8 cellular contexts compared by ENCODE assay signal in genomic region chr4:15469402-15470148, GRCh38. TPM values are rescaled to one million over a fixed set of nuclear protein-coding genes. Genes with fewer than 3 reads are reported as not detected.
DNase-seq lines count a peak whose midpoint lies in the region; ATAC-seq, FAIRE-seq and TF ChIP-seq lines count a peak whose summit lies in the region.

TSS of gene CC2D2A (plus strand) at chr4:15469882. CDS start at chr4:15475933, 6,051 bp downstream.

- dilution Hi-C loops in IMR-90 (cut with HindIII; ENCODE audit: low sequenced_read_pairs, unreplicated experiment): no loop called here

- H3K4me1 ChIP-seq in IMR-90 (ENCODE audit: control insufficient read depth, insufficient read depth, low read length) (peaks cover 3% of the 10 kb centered on the region), K562 (replicated peaks in 1 of 2; ENCODE audit: control insufficient read depth in 2 of 2, insufficient read depth in 2 of 2, low read length in 2 of 2) (no peaks in the 10 kb centered on the region), iPS-15b (ENCODE audit: control insufficient read depth, insufficient read depth, low read length) (peaks cover 15% of the 10 kb centered on the region)

- intact Hi-C loops in IMR-90 (cut with micrococcal nuclease): loop anchor here (10.0 kb wide), 1 partner anchor 755 kb away; the partner anchor contains the start of gene TAPT1
- intact Hi-C loops in K562 (cut with micrococcal nuclease): no loop called here

- H3K27me3 ChIP-seq in IMR-90 (ENCODE audit: control insufficient read depth, insufficient read depth, low read length): no peaks in the 10 kb centered on the region
- peaks cover 4 to 5% of the 10 kb centered on the region in 2 experiments; a peak in 4 of 5 replicates for H3K27me3 ChIP-seq in K562 (ENCODE audit: control insufficient read depth in 2 of 2, insufficient read depth in 2 of 2, low read length in 2 of 2)
- no peaks in the 10 kb centered on the region for H3K27me3 ChIP-seq in iPS-15b (ENCODE audit: control insufficient read depth, insufficient read depth, low read length)

- H2AFZ ChIP-seq in IMR-90 (replicated peaks; ENCODE audit: low read length, poor library complexity): peak within 1 kb of the TSS; percentile 84
- H2AFZ ChIP-seq in K562 (ENCODE audit: low read depth, low read length): no peak within 1 kb of the TSS

- TF ChIP-seq CTCF in IMR-90 (conservative IDR thresholded peaks at IDR 0.05; ENCODE audit: low read depth, low read length): no peak
- no peak for TF ChIP-seq CTCF in K562 (IDR thresholded peaks at IDR 0.05 in 2 of 3, conservative IDR thresholded peaks at IDR 0.05 in 1 of 3; ENCODE audit: insufficient read depth in 2 of 3, low read depth in 1 of 3, low read length in 3 of 3)

- POLR2A ChIA-PET in IMR-90 (lab: Charles Lee; ENCODE audit: unreplicated experiment): interaction anchor here (0.5 to 0.7 kb wide), 8 partner anchors 10 to 635 kb away, joined by 3 to 8 read pairs (median 4); no protein-coding TSS in a partner anchor
- POLR2A ChIA-PET in K562 (lab: Yijun Ruan, JAX): interaction anchor here (1.0 kb wide), 1 partner anchor 13 kb away, joined by 3 read pairs; no protein-coding TSS in a partner anchor

- in situ Hi-C loops in IMR-90 (cut with MboI; ENCODE audit: low sequenced_read_pairs): loop anchor here (10.0 to 25.0 kb wide), 6 partner anchors 335 to 1832 kb away; partner anchors contain the start of gene BOD1L1
- in situ Hi-C loops in K562 (cut with MboI): no loop called here

- peak within 1 kb of the TSS; percentile 75 for H3K14ac ChIP-seq in IMR-90 (replicated peaks; ENCODE audit: low read depth, low read length)

- no peak for TF ChIP-seq RAD21 in IMR-90 (IDR thresholded peaks at IDR 0.05; ENCODE audit: low read length)
- TF ChIP-seq RAD21 in K562 (CRISPR knock-in tag; conservative IDR thresholded peaks at IDR 0.05 in 1 of 2, IDR thresholded peaks at IDR 0.05 in 1 of 2): no peak

- peak within 1 kb of the TSS; percentile 86 for H3K23ac ChIP-seq in IMR-90 (ENCODE audit: low read depth, low read length)

- H3K4ac ChIP-seq in IMR-90 (ENCODE audit: low read depth, low read length): peak within 1 kb of the TSS; percentile 46

- peak within 1 kb of the TSS; percentile 45; the same call in 1 of the 2 replicates for H3K56ac ChIP-seq in IMR-90 (ENCODE audit: extremely low read depth, insufficient read depth, low read length)

- H4K5ac ChIP-seq in IMR-90 (ENCODE audit: low read depth, low read length): peak within 1 kb of the TSS; percentile 92

- no peak within 1 kb of the TSS; the same call in 2 of the 3 replicates for H2BK15ac ChIP-seq in IMR-90 (ENCODE audit: low read depth, low read length)

- WGBS in IMR-90 (ENCODE audit: extremely low coverage in 2 of 2, insufficient read length in 1 of 2), 2 experiments: 0% methylated on average over 1 of the region's 15 CpGs; no CpG with 5 or more reads in 1 of the 2 experiments
- WGBS in K562 (ENCODE audit: insufficient coverage, low coverage, missing lambda C conversion rate): under 1% methylated on average over 15 of the region's 15 CpGs

- H2AK9ac ChIP-seq in IMR-90 (replicated peaks; ENCODE audit: low read depth, low read length, poor library complexity): no peak within 1 kb of the TSS

- H3K9me3 ChIP-seq in IMR-90 (ENCODE audit: control insufficient read depth, insufficient read depth, low read length): no peaks in the 10 kb centered on the region
- H3K9me3 ChIP-seq in K562 (replicated peaks; ENCODE audit: control insufficient read depth, insufficient read depth, low read depth, low read length): no peaks in the 10 kb centered on the region
- no peaks in the 10 kb centered on the region for H3K9me3 ChIP-seq in iPS-15b (ENCODE audit: control insufficient read depth, insufficient read depth, low read length)

- H3K4me3 ChIP-seq in IMR-90 (ENCODE audit: insufficient read depth, low read depth, low read length) (peak within 1 kb of the TSS; percentile 69), K562 (no peak within 1 kb of the TSS), iPS-15b (ENCODE audit: low read depth, low read length) (peak within 1 kb of the TSS; percentile 51)

- H2BK20ac ChIP-seq in IMR-90 (ENCODE audit: low read depth, low read length): peak within 1 kb of the TSS; percentile 40; the same call in 1 of the 2 replicates

- H3K9ac ChIP-seq in IMR-90 (ENCODE audit: low read depth, low read length): peak within 1 kb of the TSS; percentile 66
- H3K9ac ChIP-seq in K562 (ENCODE audit: insufficient read depth in 1 of 2, low read depth in 2 of 2, low read length in 2 of 2): no peak within 1 kb of the TSS
- peak within 1 kb of the TSS; percentile 19 for H3K9ac ChIP-seq in iPS-15b (ENCODE audit: low read depth, low read length)

- peak within 1 kb of the TSS; percentile 26 for H4K91ac ChIP-seq in IMR-90 (ENCODE audit: insufficient read depth, low read depth, low read length)

- peak within 1 kb of the TSS; percentile 42 for H2BK120ac ChIP-seq in IMR-90 (ENCODE audit: low read depth, low read length)

- no peak within 1 kb of the TSS for H2AK5ac ChIP-seq in IMR-90 (ENCODE audit: low read depth, low read length)

- peak; percentile 92 for ATAC-seq in IMR-90 (ENCODE audit: low read depth)
- ATAC-seq in K562: no peak
- ATAC-seq in GM21526 (IDR thresholded peaks at IDR 0.05; ENCODE audit: low FRiP score, unreplicated experiment): no peak

- peak within 1 kb of the TSS; percentile 43; the same call in 1 of the 2 replicates for H3K27ac ChIP-seq in IMR-90 (ENCODE audit: insufficient read depth, low read length)
- H3K27ac ChIP-seq in K562 (ENCODE audit: extremely low read depth, low read depth, low read length): no peak within 1 kb of the TSS

- CTCF ChIA-PET in IMR-90 (lab: Yijun Ruan, JAX): interaction anchor here (0.6 to 2.3 kb wide), 10 partner anchors 10 to 756 kb away, joined by 3 to 13 read pairs (median 3); no protein-coding TSS in a partner anchor
- CTCF ChIA-PET in K562 (lab: Yijun Ruan, JAX; ENCODE audit: low intra/inter-chr PET ratio): no interaction called here

- no TSS peak for BruUV-seq in IMR-90 (replicated peaks; lab: Mats Ljungman, UMichigan)
- BruUV-seq in K562 (replicated peaks; lab: Mats Ljungman, UMichigan): no TSS peak

- H3K79me1 ChIP-seq in IMR-90 (ENCODE audit: low read depth in 1 of 2, low read length in 2 of 2): no peaks in the 10 kb centered on the region

- H3K9me1 ChIP-seq in IMR-90 (ENCODE audit: insufficient read depth, low read length) (no peaks in the 10 kb centered on the region), K562 (ENCODE audit: control insufficient read depth, insufficient read depth, low read length) (no peaks in the 10 kb centered on the region)

- DNase-seq in Ammon's horn (ENCODE audit: low spot score) (peak; percentile 58), IMR-90 (peak; percentile 69), K562 (ENCODE audit: extremely low read depth in 1 of 4, low spot score in 3 of 4) (no peak), renal cortical epithelial cell (ENCODE audit: low read depth) (peak; percentile 84), germinal center (ENCODE audit: low spot score) (no peak)
- no peak for DNase-seq in NK-92 treated with Interleukin-12 subunit alpha and Interleukin-12 subunit beta, amount 100 ng/mL, for 24 hours (lab: John Stamatoyannopoulos, UW)

- TF ChIP-seq POLR2A in IMR-90 (IDR thresholded peaks at IDR 0.05; ENCODE audit: low read depth, low read length) (no peak), K562 (conservative IDR thresholded peaks at IDR 0.05) (no peak)

- H2BK5ac ChIP-seq in IMR-90 (ENCODE audit: low read depth, low read length, poor library complexity, severe bottlenecking): no peak within 1 kb of the TSS

- FAIRE-seq in K562 (lab: Jason Lieb, UNC): no peak

- H4K20me1 ChIP-seq in IMR-90 (ENCODE audit: insufficient read depth, low read length) (no peaks in the 10 kb centered on the region), K562 (replicated peaks; ENCODE audit: control insufficient read depth, insufficient read depth, low read length) (no peaks in the 10 kb centered on the region)

- H3K36me3 ChIP-seq in IMR-90 (ENCODE audit: control insufficient read depth, insufficient read depth, low read length) (no peaks in the 10 kb centered on the region), K562 (ENCODE audit: control insufficient read depth, insufficient read depth, low read length) (no peaks in the 10 kb centered on the region), iPS-15b (ENCODE audit: control insufficient read depth, insufficient read depth, low read length) (no peaks in the 10 kb centered on the region)

- TF ChIP-seq EP300 in K562 (IDR thresholded peaks at IDR 0.05; ENCODE audit: low read length): no peak

- H3K79me2 ChIP-seq in K562 (ENCODE audit: control insufficient read depth, insufficient read depth, low read length): no peaks in the 10 kb centered on the region

- peak within 1 kb of the TSS; percentile 96 for H3K18ac ChIP-seq in IMR-90 (ENCODE audit: low read depth, low read length)

- H4K8ac ChIP-seq in IMR-90 (ENCODE audit: low read depth in 2 of 2, low read length in 2 of 2): peak within 1 kb of the TSS; percentile 14 to 65

- peak within 1 kb of the TSS; percentile 80 for H3K4me2 ChIP-seq in IMR-90 (ENCODE audit: low read depth, low read length)
- H3K4me2 ChIP-seq in K562 (ENCODE audit: insufficient read depth, low read length): no peak within 1 kb of the TSS

TF ChIP-seq in K562, 482 proteins besides CTCF, POLR2A, EP300 and RAD21:
- peak; percentile 29; the same call in 1 of the 2 replicates for TF ChIP-seq ZNF384 (IDR thresholded peaks at IDR 0.05; ENCODE audit: low read depth, low read length)
- TF ChIP-seq BHLHE40 (IDR thresholded peaks at IDR 0.05; ENCODE audit: low read length): no peak

RNA-seq across cellular contexts. Expression of gene CC2D2A, which starts in this region (rescaled TPM):
- 21.9 and 26.3 TPM in 2 replicates for total RNA-seq in IMR-90 (2012; rRNA removed)
- 16.7 and 20.8 TPM in 2 replicates for polyA plus RNA-seq in IMR-90 (2012; rRNA removed)
- polyA plus RNA-seq in IMR-90 (2012; cell fraction: cytosol; rRNA removed): 4.7 and 14.8 TPM in 2 replicates
- polyA plus RNA-seq in IMR-90 (2012; cell fraction: nucleus; rRNA removed; ENCODE audit: low replicate concordance): 5.9 and 31.6 TPM in 2 replicates
- total RNA-seq in K562 (2011; cell fraction: chromatin; rRNA removed; ENCODE audit: low replicate concordance): 0.51 and 1.1 TPM in 2 replicates
- total RNA-seq in K562 (2011; cell fraction: nucleolus; rRNA removed): 0.33 and 2.9 TPM in 2 replicates
- total RNA-seq in K562 (2011; cell fraction: nucleoplasm; rRNA removed): 0.81 and 1.1 TPM in 2 replicates
- 1.6 and 2.5 TPM in 2 replicates for total RNA-seq in K562 (2014; rRNA removed)
- 1.6 TPM in 2 replicates for total RNA-seq in K562 (2014; rRNA removed; fragmentation: Illumina TruSeq; extraction: Trizol)
- total RNA-seq in K562 (2015; rRNA removed; fragmentation: Illumina TruSeq; extraction: Trizol): 1.8 and 2.1 TPM in 2 replicates
- 1.7 TPM in 2 replicates for total RNA-seq in K562 (2021)
- polyA plus RNA-seq in K562 (2011; rRNA removed): 0.15 and 0.36 TPM in 2 replicates
- 0.03 and 0.09 TPM in 2 replicates for polyA plus RNA-seq in K562 (2011; cell fraction: cytosol; rRNA removed)
- 0.11 and 0.30 TPM in 2 replicates for polyA plus RNA-seq in K562 (2011; cell fraction: nucleus; rRNA removed)
- polyA plus RNA-seq in K562 (2012): 1.6 and 5.1 TPM in 2 replicates
- 1.6 and 2.8 TPM in 2 replicates for polyA plus RNA-seq in K562 (2014; fragmentation: Illumina TruSeq; extraction: Trizol)
- polyA plus RNA-seq in K562 (2014; fragmentation: Nextera tagmentation; extraction: Ambion mirVana): 1 to 10 TPM; 1.1 to 1.7 TPM
- polyA plus RNA-seq in K562 (2014; rRNA removed): 1.0 and 2.0 TPM in 2 replicates
- 0.12 and 0.67 TPM in 2 replicates for polyA minus RNA-seq in K562 (2011; rRNA and poly(A)+ RNA removed)
- polyA minus RNA-seq in K562 (2011; cell fraction: cytosol; rRNA and poly(A)+ RNA removed): not detected in 2 replicates
- polyA minus RNA-seq in K562 (2011; cell fraction: nucleus; rRNA and poly(A)+ RNA removed): 0.56 and 1.2 TPM in 2 replicates
- total RNA-seq in renal cortical epithelial cell: 7.8 and 22.3 TPM in 2 replicates

Comparison
In these comparisons a context has a peak if more than half of its experiments do, and no peak if none do; other contexts are left out.
1. DNase-seq: peak in Ammon's horn (single experiment), IMR-90 (single experiment) and renal cortical epithelial cell (single experiment); none in K562 (0 of 4), germinal center (single experiment) and NK-92 treated with Interleukin-12 subunit alpha and Interleukin-12 subunit beta, amount 100 ng/mL, for 24 hours (single experiment).
2. H3K9ac ChIP-seq: peak in IMR-90 (single experiment) and iPS-15b (single experiment); none in K562 (0 of 2).